Comparison of ENCODE assay signal across 15 cellular contexts in the genomic region with DNA sequence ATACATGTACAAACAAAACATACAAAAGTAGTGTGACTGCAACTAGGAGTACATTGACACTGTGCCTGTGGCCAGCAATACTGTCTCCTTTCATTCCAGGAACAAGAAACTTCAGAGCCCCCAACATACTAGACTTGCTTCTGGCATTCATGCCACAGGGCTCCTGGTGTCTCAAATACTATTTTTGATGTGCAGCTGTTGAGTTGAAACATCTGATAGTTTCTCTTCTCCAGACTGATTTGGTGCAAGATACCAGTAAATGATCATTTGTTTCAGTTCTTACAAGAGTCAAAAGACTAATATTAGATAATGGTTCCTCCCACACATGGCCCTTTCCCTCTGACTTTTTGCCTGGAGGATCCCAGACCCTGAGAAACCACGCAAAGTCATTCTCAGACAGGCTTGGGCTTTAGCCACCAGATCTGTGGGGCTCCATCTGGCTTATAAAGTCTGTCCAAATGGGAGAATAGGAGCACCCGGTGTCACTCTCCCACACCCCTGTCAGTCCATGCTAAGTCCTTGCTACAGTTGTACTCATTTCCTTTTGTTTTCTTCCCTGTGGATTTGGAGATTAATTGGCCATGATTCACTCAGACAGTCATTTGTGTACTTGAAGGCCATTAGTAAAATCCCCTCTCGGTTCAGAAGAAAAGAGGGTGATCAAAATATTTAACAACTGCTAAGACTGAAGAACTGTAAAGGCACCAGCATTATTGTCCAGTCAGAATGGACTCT.
DNase-seq lines count a peak whose midpoint lies in the region; ATAC-seq, FAIRE-seq and TF ChIP-seq lines count a peak whose summit lies in the region.
"Had no signal": no experiment of that assay in that cellular context is flagged by ENCODE, and none has a peak within 500 bp of the region (broad histone marks: within the 10 kb centered on the region; RNA-seq: fewer than 3 reads in every experiment).

No MANE protein-coding gene starts in this region.

- H3K23ac ChIP-seq in mesenchymal stem cell (ENCODE audit: low read length in 2 of 2): no peak overlapping the region

- no peak overlapping the region for H4K8ac ChIP-seq in mesenchymal stem cell (ENCODE audit: low read length)

- H3K4ac ChIP-seq in mesenchymal stem cell (ENCODE audit: low read depth in 1 of 2, low read length in 2 of 2): no peak overlapping the region

- H3F3A ChIP-seq in MM.1S (ENCODE audit: insufficient read depth, low read length): peaks cover 11% of the 10 kb centered on the region

- no peak overlapping the region for H2BK120ac ChIP-seq in mesenchymal stem cell (ENCODE audit: low read depth, low read length)

- no TSS peak for BruUV-seq in endothelial cell of umbilical vein (replicated peaks; lab: Mats Ljungman, UMichigan)

- peak overlapping the region; percentile 25 for H3K27ac ChIP-seq in AG04450 (ENCODE audit: low read depth, low read length)
- H3K27ac ChIP-seq in MM.1S (ENCODE audit: low read length): no peak overlapping the region
- H3K27ac ChIP-seq in endothelial cell of umbilical vein (ENCODE audit: insufficient read depth, low read depth, low read length): no peak overlapping the region
- H3K27ac ChIP-seq in mesenchymal stem cell (ENCODE audit: low read length, poor library complexity, severe bottlenecking): no peak overlapping the region
- H3K27ac ChIP-seq in ovary: no peak overlapping the region

- H2BK5ac ChIP-seq in mesenchymal stem cell (ENCODE audit: low read depth, low read length, poor library complexity, severe bottlenecking): no peak overlapping the region

- no peak overlapping the region for H2BK15ac ChIP-seq in mesenchymal stem cell (ENCODE audit: low read depth, poor library complexity, severe bottlenecking)

- no peaks in the 10 kb centered on the region for H3K9me2 ChIP-seq in MM.1S (replicated peaks; ENCODE audit: insufficient read depth, low read length)

- H3K9me3 ChIP-seq in AG04450 (ENCODE audit: control insufficient read depth, insufficient read depth, low read length) (no peaks in the 10 kb centered on the region), MM.1S (replicated peaks; ENCODE audit: insufficient read depth, low read length) (no peaks in the 10 kb centered on the region), endothelial cell of umbilical vein (replicated peaks; ENCODE audit: control insufficient read depth, insufficient read depth, low read length) (no peaks in the 10 kb centered on the region), mesenchymal stem cell (ENCODE audit: control insufficient read depth, low read length) (no peaks in the 10 kb centered on the region), ovary (no peaks in the 10 kb centered on the region)

- 36% methylated on average over 3 of the region's 3 CpGs for WGBS in mesenchymal stem cell
- WGBS in ovary, 3 donors: 43 to 57% (median 49%) methylated on average over 3 of the region's 3 CpGs

- peak; percentile 80 for FAIRE-seq in endothelial cell of umbilical vein (lab: Jason Lieb, UNC)
- FAIRE-seq: G401.6 had no signal

- CTCF ChIA-PET in AG04450 (lab: Charles Lee): no interaction called here
- CTCF ChIA-PET in endothelial cell of umbilical vein (lab: Charles Lee): no interaction called here

- H3K14ac ChIP-seq in mesenchymal stem cell (ENCODE audit: low read length in 2 of 2): no peak overlapping the region

- no peak for TF ChIP-seq EP300 in ovary (IDR thresholded peaks at IDR 0.05)

- TF ChIP-seq CTCF in AG04450 (IDR thresholded peaks at IDR 0.05; ENCODE audit: low read depth, low read length) (no peak), MM.1S (IDR thresholded peaks at IDR 0.05; ENCODE audit: low read length) (no peak), endothelial cell of umbilical vein (IDR thresholded peaks at IDR 0.05; ENCODE audit: extremely low read depth in 1 of 2, insufficient read depth in 1 of 2, low read depth in 1 of 2, low read length in 2 of 2) (no peak), ovary (IDR thresholded peaks at IDR 0.05) (no peak)

- H3K79me2 ChIP-seq in MM.1S (ENCODE audit: low read length) (no peaks in the 10 kb centered on the region), endothelial cell of umbilical vein (ENCODE audit: control insufficient read depth, insufficient read depth, low read length) (no peaks in the 10 kb centered on the region)

- H3K79me1 ChIP-seq in mesenchymal stem cell (replicated peaks; ENCODE audit: low read length, poor library complexity, severe bottlenecking): no peaks in the 10 kb centered on the region

- dilution Hi-C loops in endothelial cell of umbilical vein (cut with MboI; ENCODE audit: extremely low pct_ligation_motif_present, low sequenced_read_pairs): no loop called here

- peak overlapping the region in 1 of 2 experiments; percentile 78 for H2BK12ac ChIP-seq in mesenchymal stem cell (ENCODE audit: low read length in 2 of 2)

- intact Hi-C loops in endothelial cell of umbilical vein (cut with micrococcal nuclease): no loop called here
- intact Hi-C loops in ovary (cut with DNase I): no loop called here

- TF ChIP-seq POLR2A in endothelial cell of umbilical vein (IDR thresholded peaks at IDR 0.05; ENCODE audit: low read depth, low read length): no peak
- TF ChIP-seq POLR2A in ovary (IDR thresholded peaks at IDR 0.05): no peak

- DNase-seq in AG04450 (ENCODE audit: low read depth, low spot score): no peak
- no peak for DNase-seq in MM.1S
- peak; percentile 82 for DNase-seq in endothelial cell of umbilical vein (ENCODE audit: low read depth, low spot score)
- DNase-seq in mesenchymal stem cell: peak; percentile 63
- no peak for DNase-seq in ovary
- DNase-seq in stimulated activated CD4-positive, alpha-beta T cell treated with anti-CD3 and anti-CD28 coated beads, Interleukin-4, amount 100 ng/mL, for 4 hours: no peak
- DNase-seq: activated naive CD8-positive, alpha-beta T cell treated with anti-CD3 and anti-CD28 coated beads, Interleukin-2, amount 10 ng/mL, durations not matched to agents 7 days and 5 days; left colon; NCI-H526; stimulated activated CD4-positive, alpha-beta T cell treated with anti-CD3 and anti-CD28 coated beads, Interleukin-12 subunit alpha, Interleukin-12 subunit beta, amount 100 ng/mL, for 4 hours had no signal

- H3K9ac ChIP-seq in MM.1S (ENCODE audit: low read length) (no peak overlapping the region), endothelial cell of umbilical vein (replicated peaks; ENCODE audit: extremely low read depth, insufficient read depth, low read length) (no peak overlapping the region), mesenchymal stem cell (ENCODE audit: low read length) (no peak overlapping the region)

- POLR2A ChIA-PET in AG04450 (lab: Yijun Ruan, JAX) (no interaction called here), endothelial cell of umbilical vein (lab: Charles Lee) (no interaction called here)

- H3K36me3 ChIP-seq in MM.1S (replicated peaks; ENCODE audit: insufficient read depth, low read length) (no peaks in the 10 kb centered on the region), endothelial cell of umbilical vein (ENCODE audit: control insufficient read depth in 2 of 2, extremely low read depth in 1 of 2, insufficient read depth in 2 of 2, low read length in 2 of 2) (no peaks in the 10 kb centered on the region), mesenchymal stem cell (ENCODE audit: control insufficient read depth in 1 of 2, insufficient read depth in 2 of 2, low read depth in 1 of 2, low read length in 2 of 2) (no peaks in the 10 kb centered on the region), ovary (no peaks in the 10 kb centered on the region)

- H3K27me3 ChIP-seq in AG04450 (ENCODE audit: control insufficient read depth, insufficient read depth, low read length) (no peaks in the 10 kb centered on the region), MM.1S (replicated peaks; ENCODE audit: insufficient read depth, low read length) (peaks cover 24% of the 10 kb centered on the region), endothelial cell of umbilical vein (ENCODE audit: control insufficient read depth in 2 of 2, insufficient read depth in 2 of 2, low read length in 2 of 2) (no peaks in the 10 kb centered on the region), mesenchymal stem cell (ENCODE audit: control insufficient read depth in 1 of 2, insufficient read depth in 1 of 2, low read length in 2 of 2) (no peaks in the 10 kb centered on the region), ovary (no peaks in the 10 kb centered on the region)

- H4K91ac ChIP-seq in mesenchymal stem cell (ENCODE audit: low read length): no peak overlapping the region

- H3K4me3 ChIP-seq in AG04450 (ENCODE audit: low read depth, low read length): no peak overlapping the region
- H3K4me3 ChIP-seq in MM.1S (ENCODE audit: low read length): no peak overlapping the region
- H3K4me3 ChIP-seq in endothelial cell of umbilical vein (replicated peaks in 1 of 3; ENCODE audit: insufficient read depth in 1 of 3, low read depth in 1 of 3, low read length in 3 of 3): no peak overlapping the region
- no peak overlapping the region for H3K4me3 ChIP-seq in mesenchymal stem cell (ENCODE audit: insufficient read depth in 1 of 2, low read depth in 1 of 2, low read length in 2 of 2)
- no peak overlapping the region for H3K4me3 ChIP-seq in ovary

- H3K18ac ChIP-seq in mesenchymal stem cell (ENCODE audit: low read depth in 1 of 2, low read length in 2 of 2): peak overlapping the region in 1 of 2 experiments; percentile 59

- H2AK5ac ChIP-seq in mesenchymal stem cell (ENCODE audit: low read length, severe bottlenecking): no peak overlapping the region

- H2AFZ ChIP-seq in MM.1S (ENCODE audit: low read length) (no peak overlapping the region), endothelial cell of umbilical vein (ENCODE audit: low read depth, low read length) (peak overlapping the region; percentile 57), mesenchymal stem cell (ENCODE audit: low read depth, low read length) (no peak overlapping the region)

- no peak for ATAC-seq in HG03280 (IDR thresholded peaks at IDR 0.05; ENCODE audit: unreplicated experiment)
- ATAC-seq in GM19452 (IDR thresholded peaks at IDR 0.05; ENCODE audit: unreplicated experiment): no peak
- ATAC-seq: HCT116, left colon, WTC11 had no signal

- H4K20me1 ChIP-seq in MM.1S (ENCODE audit: insufficient read depth, low read length) (no peaks in the 10 kb centered on the region), endothelial cell of umbilical vein (replicated peaks; ENCODE audit: control insufficient read depth, extremely low read depth, insufficient read depth, low read length) (no peaks in the 10 kb centered on the region)

- H3K4me2 ChIP-seq in MM.1S (ENCODE audit: low read depth, low read length): peak overlapping the region; percentile 27
- H3K4me2 ChIP-seq in endothelial cell of umbilical vein (ENCODE audit: insufficient read depth, low read length): peak overlapping the region; percentile 32
- no peak overlapping the region for H3K4me2 ChIP-seq in mesenchymal stem cell (ENCODE audit: low read length, poor library complexity, severe bottlenecking)

- H3K4me1 ChIP-seq in MM.1S (ENCODE audit: low read length) (peaks cover 29% of the 10 kb centered on the region), endothelial cell of umbilical vein (ENCODE audit: control insufficient read depth, extremely low read depth, insufficient read depth, low read length) (peaks cover 8% of the 10 kb centered on the region), mesenchymal stem cell (ENCODE audit: control insufficient read depth, insufficient read depth, low read depth, low read length) (peaks cover 7% of the 10 kb centered on the region), ovary (ENCODE audit: insufficient read depth) (peaks cover 16% of the 10 kb centered on the region)

- H3K9me1 ChIP-seq in endothelial cell of umbilical vein (replicated peaks; ENCODE audit: control insufficient read depth, extremely low read depth, insufficient read depth, low read length): no peaks in the 10 kb centered on the region

Comparison
In these comparisons a context has a peak if more than half of its experiments do, and no peak if none do; other contexts are left out.
1. DNase-seq: peak in endothelial cell of umbilical vein (single experiment) and mesenchymal stem cell (single experiment); none in AG04450 (single experiment), MM.1S (single experiment), ovary (0 of 5) and stimulated activated CD4-positive, alpha-beta T cell treated with anti-CD3 and anti-CD28 coated beads, Interleukin-4, amount 100 ng/mL, for 4 hours (0 of 2).